Comparison of ENCODE assay signal across 22 cellular contexts in genomic region chr19:31226536-31226935, GRCh38.
"Had no signal": no experiment of that assay in that cellular context is flagged by ENCODE, and none has a peak within 500 bp of the region (broad histone marks: within the 10 kb centered on the region; RNA-seq: fewer than 3 reads in every experiment).

No MANE protein-coding gene starts in this region.

- H2AFZ ChIP-seq: hepatocyte had no signal

- H3K4me2 ChIP-seq: hepatocyte had no signal

- H3K27me3 ChIP-seq: colonic mucosa, hepatocyte, pancreas had no signal

- H3K9me3 Mint-ChIP-seq: nephron had no signal

- FAIRE-seq: endothelial cell of umbilical vein, pancreas, small intestine, urothelium cell line had no signal

- H3K27ac ChIP-seq: colonic mucosa, hepatocyte, pancreas had no signal

- H3K9me3 ChIP-seq: colonic mucosa, pancreas had no signal

- H3K27ac Mint-ChIP-seq: nephron, progenitor cell of endocrine pancreas had no signal

- H3K4me1 ChIP-seq: colonic mucosa, pancreas had no signal

- H3K4me3 ChIP-seq: colonic mucosa, hepatocyte, lung, pancreas had no signal

- DNase-seq: colonic mucosa; dermis blood vessel endothelial cell; erythroblast; foreskin melanocyte; head of caudate nucleus; left colon; left ventricle myocardium superior; mesenchymal stem cell; midbrain; occipital lobe; pancreas; right cardiac atrium; small intestine; stimulated activated CD4-positive, alpha-beta T cell treated with anti-CD3 and anti-CD28 coated beads, Interleukin-2, amount 100 ng/mL, for 48 hours; stimulated activated naive CD4-positive, alpha-beta T cell treated with Interleukin-2 at 50 U/mL for 16 hours; trophoblast cell had no signal

- ATAC-seq: left colon, left ventricle myocardium superior, pancreas, right cardiac atrium had no signal

- H3K36me3 ChIP-seq: colonic mucosa, pancreas had no signal

- H3K4me3 Mint-ChIP-seq: nephron had no signal
